In genomic region chr14:50569714-50570274, GRCh38 we compare ENCODE assay signal across 26 cellular contexts.
"Had no signal": no experiment of that assay in that cellular context is flagged by ENCODE, and none has a peak within 500 bp of the region (broad histone marks: within the 10 kb centered on the region; RNA-seq: fewer than 3 reads in every experiment).

No MANE protein-coding gene starts in this region.

- H3K36me3 ChIP-seq: colonic mucosa, esophagus muscularis mucosa, esophagus squamous epithelium, gastrocnemius medialis, gastroesophageal sphincter, heart left ventricle, heart right ventricle had no signal

- H3K27ac ChIP-seq: colonic mucosa, coronary artery, dorsolateral prefrontal cortex, epithelial cell of prostate, esophagus muscularis mucosa, esophagus squamous epithelium, foreskin keratinocyte, gastrocnemius medialis, gastroesophageal sphincter, heart left ventricle, heart right ventricle, hepatocyte had no signal

- H3K27me3 Mint-ChIP-seq: dendritic cell treated with granulocyte-macrophage colony-stimulating factor and Interleukin-4, amounts not matched to agents 40 ng/mL and 50 ng/mL, for 4 days; effector memory CD8-positive, alpha-beta T cell had no signal

- DNase-seq: colonic mucosa; cortex of kidney; dermis blood vessel endothelial cell; dorsolateral prefrontal cortex; effector CD4-positive, alpha-beta T cell; effector CD8-positive, alpha-beta T cell; effector memory CD4-positive, alpha-beta T cell; effector memory CD8-positive, alpha-beta T cell; endodermal cell; erythroblast; esophagus squamous epithelium; foreskin fibroblast; foreskin keratinocyte; foreskin melanocyte; gastrocnemius medialis; glutamatergic neuron; head of caudate nucleus; heart left ventricle; heart right ventricle had no signal

- H3K9me3 ChIP-seq: colonic mucosa had no signal

- H3K4me1 Mint-ChIP-seq: endodermal cell had no signal

- H3K27ac Mint-ChIP-seq: dendritic cell treated with granulocyte-macrophage colony-stimulating factor and Interleukin-4, amounts not matched to agents 40 ng/mL and 50 ng/mL, for 4 days; effector memory CD8-positive, alpha-beta T cell; endodermal cell had no signal

- H3K4me3 ChIP-seq: colonic mucosa, coronary artery, dorsolateral prefrontal cortex, esophagus muscularis mucosa, esophagus squamous epithelium, gastrocnemius medialis, gastroesophageal sphincter, heart left ventricle, heart right ventricle, hepatocyte had no signal

- H3K4me2 ChIP-seq: hepatocyte had no signal

- H3K79me2 ChIP-seq: hepatocyte had no signal

- H3K4me1 ChIP-seq: colonic mucosa, esophagus muscularis mucosa, esophagus squamous epithelium, foreskin keratinocyte, gastrocnemius medialis, gastroesophageal sphincter, heart left ventricle, heart right ventricle had no signal

- H3K4me3 Mint-ChIP-seq: dendritic cell treated with granulocyte-macrophage colony-stimulating factor and Interleukin-4, amounts not matched to agents 40 ng/mL and 50 ng/mL, for 4 days; effector memory CD8-positive, alpha-beta T cell; endodermal cell had no signal

- H3K27me3 ChIP-seq: colonic mucosa, dorsolateral prefrontal cortex, esophagus muscularis mucosa, esophagus squamous epithelium, foreskin keratinocyte, gastrocnemius medialis, gastroesophageal sphincter, heart left ventricle, heart right ventricle, hepatocyte had no signal

- ATAC-seq: effector memory CD8-positive, alpha-beta T cell; esophagus mucosa; foreskin keratinocyte; gastrocnemius medialis; gastroesophageal sphincter; heart left ventricle; heart right ventricle had no signal

- H2AFZ ChIP-seq: hepatocyte had no signal
